ENCODE assay signal across 20 cellular contexts in genomic region chr4:113008726-113009125, GRCh38. TPM values are rescaled to one million over a fixed set of nuclear protein-coding genes. Genes with fewer than 3 reads are reported as not detected.
DNase-seq lines count a peak whose midpoint lies in the region; ATAC-seq and TF ChIP-seq lines count a peak whose summit lies in the region.
"Had no signal": no experiment of that assay in that cellular context is flagged by ENCODE, and none has a peak within 500 bp of the region (broad histone marks: within the 10 kb centered on the region; RNA-seq: fewer than 3 reads in every experiment).

No MANE protein-coding gene starts in this region.

- H3K27me3 ChIP-seq in WERI-Rb-1 (ENCODE audit: insufficient read depth, low read depth, severe bottlenecking), result no peaks in the 10 kb centered on the region

- TF ChIP-seq CTCF in WERI-Rb-1 (IDR thresholded peaks at IDR 0.05; ENCODE audit: low read depth, low read length), result no peak

- intact Hi-C loops in sciatic nerve (cut with DNase I), result no loop called here

- no peak overlapping the region for H3K4me3 ChIP-seq in WERI-Rb-1 (ENCODE audit: low read depth, low read length)
- H3K4me3 ChIP-seq: GM23248, K562 had no signal

- ATAC-seq in sciatic nerve, result peak; percentile 50
- ATAC-seq in GM21423 (IDR thresholded peaks at IDR 0.05; ENCODE audit: unreplicated experiment), result no peak
- ATAC-seq: K562, Panc1, Right ventricle myocardium inferior had no signal

- H3K36me3 ChIP-seq in WERI-Rb-1, result no peaks in the 10 kb centered on the region

- peak; percentile 15 for DNase-seq in Ammon's horn (ENCODE audit: low spot score)
- DNase-seq in SK-N-DZ (ENCODE audit: low spot score), result peak; percentile 8
- DNase-seq in myocyte (ENCODE audit: low read depth), result peak; percentile 66
- DNase-seq in sciatic nerve (ENCODE audit: low spot score), result no peak
- no peak for DNase-seq in WERI-Rb-1
- DNase-seq in HT-29 (ENCODE audit: low spot score), result no peak
- DNase-seq in activated naive CD4-positive, alpha-beta T cell (lab: John Stamatoyannopoulos, UW), result no peak
- DNase-seq: COR-L47, DMS153, GM23248, NCI-H1048, NCI-H1694, NCI-H446, NCI-H82 had no signal

- H3K27ac ChIP-seq in WERI-Rb-1, result no peak overlapping the region
- H3K27ac ChIP-seq: GM23248, HL-60 had no signal

- H3K9me3 ChIP-seq in WERI-Rb-1 (ENCODE audit: severe bottlenecking), result no peaks in the 10 kb centered on the region

RNA-seq across cellular contexts. Expression of gene ANK2, which starts 40.7 kb away (rescaled TPM):
- 21.1 and 22.5 TPM in 2 replicates for polyA plus RNA-seq in SK-N-DZ (2014; cell fraction: cytosol; rRNA removed)
- 23.0 and 31.6 TPM in 2 replicates for polyA plus RNA-seq in SK-N-DZ (2014; cell fraction: nucleus; rRNA removed)
- total RNA-seq in myocyte, result 112 and 163 TPM in 2 replicates
- polyA plus RNA-seq in myocyte (2012), result 60.7 TPM
- 121 TPM for total RNA-seq in sciatic nerve
- total RNA-seq in HT-29 (2014; rRNA removed; shearing (Covaris generic)), result 0.03 and 0.08 TPM in 2 replicates
- polyA plus RNA-seq: CD14-positive monocyte, K562 had no signal

Comparison
In these comparisons a context has a peak if more than half of its experiments do, and no peak if none do; other contexts are left out.
1. DNase-seq: peak in Ammon's horn (single experiment), SK-N-DZ (single experiment) and myocyte (single experiment); none in sciatic nerve (single experiment), WERI-Rb-1 (single experiment), HT-29 (single experiment) and activated naive CD4-positive, alpha-beta T cell (0 of 4).
2. RNA of gene ANK2, which starts 40.7 kb away (total RNA-seq): 121 TPM in sciatic nerve (single experiment) and 112 to 163 TPM in myocyte; 0.03 to 0.08 TPM in HT-29; every median in the first group is over 100 times any median in the second.